In genomic region chr16:17215306-17215705, GRCh38 we compare ENCODE assay signal across 24 cellular contexts.
A peak's percentile ranks its signal among the peaks of the same experiment; 100 is the strongest.
DNase-seq lines count a peak whose midpoint lies in the region; ATAC-seq and TF ChIP-seq lines count a peak whose summit lies in the region.
"Had no signal": no experiment of that assay in that cellular context is flagged by ENCODE, and none has a peak within 500 bp of the region (broad histone marks: within the 10 kb centered on the region; RNA-seq: fewer than 3 reads in every experiment).

No MANE protein-coding gene starts in this region.

- POLR2A ChIA-PET in activated naive CD8-positive, alpha-beta T cell treated with anti-CD3 and anti-CD28 coated beads, Interleukin-2, amount 10 ng/mL, durations not matched to agents 7 days and 5 days (lab: Charles Lee): no interaction called here

- no peak for DNase-seq in activated naive CD8-positive, alpha-beta T cell treated with anti-CD3 and anti-CD28 coated beads, Interleukin-2, amount 10 ng/mL, durations not matched to agents 7 days and 5 days
- no peak for DNase-seq in activated naive CD8-positive, alpha-beta T cell treated with anti-CD3 and anti-CD28 coated beads, Interleukin-2, amount 50 U/mL, for 24 hours
- DNase-seq in GM23338 (ENCODE audit: low spot score) (no peak), T-helper 17 cell (no peak), MV-4-11 (lab: John Stamatoyannopoulos, UW) (no peak)
- no peak for DNase-seq in stimulated activated naive B cell treated with anti-CD40 and anti-IgM and Interleukin-4, amounts not matched to agents 10 μg/mL and 1 μg/mL and 100 μg/mL, for 72 hours
- DNase-seq: 8988T; ACHN; BE2C; C1 segment of cervical spinal cord; CD4-positive, alpha-beta memory T cell; CD4-positive, CD25-positive, alpha-beta regulatory T cell; CD8-positive, alpha-beta memory T cell; COR-L47; DMS 273 treated with DMSO at 0.1 percent for 48 hours; DMS153; DMS53; DMS79; DND-41; EL; GDM1 had no signal

- peaks cover 3% of the 10 kb centered on the region; the same call in 1 of the 2 replicates for H3K79me2 ChIP-seq in GM23338 (replicated peaks; ENCODE audit: insufficient read depth)

- H3K27ac ChIP-seq in GM23338 (ENCODE audit: low read depth): no peak overlapping the region
- H3K27ac ChIP-seq: BLaER1 had no signal

- no peak for TF ChIP-seq CTCF in GM23338 (conservative IDR thresholded peaks at IDR 0.05; ENCODE audit: low read depth in 2 of 2)

- H3K4me1 ChIP-seq in GM23338 (ENCODE audit: insufficient read depth): peaks cover 8% of the 10 kb centered on the region
- H3K4me1 ChIP-seq: BE2C had no signal

- H4K20me1 ChIP-seq in GM23338 (replicated peaks; ENCODE audit: insufficient read depth): peaks cover 6% of the 10 kb centered on the region; the same call in 1 of the 2 replicates

- H3K27ac Mint-ChIP-seq in activated naive CD8-positive, alpha-beta T cell treated with anti-CD3 and anti-CD28 coated beads, Interleukin-2, amount 10 ng/mL, durations not matched to agents 7 days and 5 days: peak overlapping the region; percentile 3
- H3K27ac Mint-ChIP-seq in activated naive CD8-positive, alpha-beta T cell treated with anti-CD3 and anti-CD28 coated beads, Interleukin-2, amount 50 U/mL, for 24 hours: no peak overlapping the region
- H3K27ac Mint-ChIP-seq in GM23338 (peak overlapping the region; percentile 24; the same call in 1 of the 2 replicates), T-helper 17 cell (peak overlapping the region; percentile 1)
- H3K27ac Mint-ChIP-seq in stimulated activated naive B cell treated with anti-CD40 and anti-IgM and Interleukin-4, amounts not matched to agents 10 μg/mL and 1 μg/mL and 100 μg/mL, for 72 hours: no peak overlapping the region

- H3K4me3 Mint-ChIP-seq in activated naive CD8-positive, alpha-beta T cell treated with anti-CD3 and anti-CD28 coated beads, Interleukin-2, amount 10 ng/mL, durations not matched to agents 7 days and 5 days: no peak overlapping the region
- no peak overlapping the region for H3K4me3 Mint-ChIP-seq in activated naive CD8-positive, alpha-beta T cell treated with anti-CD3 and anti-CD28 coated beads, Interleukin-2, amount 50 U/mL, for 24 hours
- H3K4me3 Mint-ChIP-seq in GM23338: no peak overlapping the region
- H3K4me3 Mint-ChIP-seq in T-helper 17 cell: no peak overlapping the region
- H3K4me3 Mint-ChIP-seq in stimulated activated naive B cell treated with anti-CD40 and anti-IgM and Interleukin-4, amounts not matched to agents 10 μg/mL and 1 μg/mL and 100 μg/mL, for 72 hours: no peak overlapping the region
- H3K4me3 Mint-ChIP-seq: CD14-positive monocyte; CD4-positive, CD25-positive, alpha-beta regulatory T cell; CD8-positive, alpha-beta memory T cell had no signal

- H3K36me3 Mint-ChIP-seq in activated naive CD8-positive, alpha-beta T cell treated with anti-CD3 and anti-CD28 coated beads, Interleukin-2, amount 10 ng/mL, durations not matched to agents 7 days and 5 days: peaks cover 47% of the 10 kb centered on the region
- peaks cover 15% of the 10 kb centered on the region for H3K36me3 Mint-ChIP-seq in activated naive CD8-positive, alpha-beta T cell treated with anti-CD3 and anti-CD28 coated beads, Interleukin-2, amount 50 U/mL, for 24 hours (ENCODE audit: low read depth)
- H3K36me3 Mint-ChIP-seq in GM23338 (ENCODE audit: low read depth) (peaks cover 5% of the 10 kb centered on the region; the same call in 2 of the 3 replicates), T-helper 17 cell (ENCODE audit: low read depth) (no peaks in the 10 kb centered on the region)
- peaks cover 46 to 52% of the 10 kb centered on the region in 2 donors for H3K36me3 Mint-ChIP-seq in stimulated activated naive B cell treated with anti-CD40 and anti-IgM and Interleukin-4, amounts not matched to agents 10 μg/mL and 1 μg/mL and 100 μg/mL, for 72 hours

- peaks cover 38% of the 10 kb centered on the region for H3K4me1 Mint-ChIP-seq in activated naive CD8-positive, alpha-beta T cell treated with anti-CD3 and anti-CD28 coated beads, Interleukin-2, amount 10 ng/mL, durations not matched to agents 7 days and 5 days
- H3K4me1 Mint-ChIP-seq in activated naive CD8-positive, alpha-beta T cell treated with anti-CD3 and anti-CD28 coated beads, Interleukin-2, amount 50 U/mL, for 24 hours: peaks cover 16% of the 10 kb centered on the region
- H3K4me1 Mint-ChIP-seq in GM23338: peaks cover 21% of the 10 kb centered on the region
- peaks cover 7% of the 10 kb centered on the region for H3K4me1 Mint-ChIP-seq in T-helper 17 cell
- H3K4me1 Mint-ChIP-seq in stimulated activated naive B cell treated with anti-CD40 and anti-IgM and Interleukin-4, amounts not matched to agents 10 μg/mL and 1 μg/mL and 100 μg/mL, for 72 hours: peaks cover 22 to 54% of the 10 kb centered on the region in 2 donors
- H3K4me1 Mint-ChIP-seq: CD14-positive monocyte had no signal

- no peak overlapping the region for H2AFZ ChIP-seq in GM23338

- H3K4me2 ChIP-seq in GM23338: no peak overlapping the region
- H3K4me2 ChIP-seq: BLaER1 had no signal

- no peak overlapping the region for H3K4me3 ChIP-seq in GM23338
- H3K4me3 ChIP-seq: BLaER1, GM12878 had no signal

- no peaks in the 10 kb centered on the region for H3K27me3 Mint-ChIP-seq in activated naive CD8-positive, alpha-beta T cell treated with anti-CD3 and anti-CD28 coated beads, Interleukin-2, amount 10 ng/mL, durations not matched to agents 7 days and 5 days
- no peaks in the 10 kb centered on the region for H3K27me3 Mint-ChIP-seq in activated naive CD8-positive, alpha-beta T cell treated with anti-CD3 and anti-CD28 coated beads, Interleukin-2, amount 50 U/mL, for 24 hours
- H3K27me3 Mint-ChIP-seq in GM23338 (ENCODE audit: insufficient read depth, low read depth, poor library complexity) (peaks cover 6% of the 10 kb centered on the region), T-helper 17 cell (no peaks in the 10 kb centered on the region)
- H3K27me3 Mint-ChIP-seq in stimulated activated naive B cell treated with anti-CD40 and anti-IgM and Interleukin-4, amounts not matched to agents 10 μg/mL and 1 μg/mL and 100 μg/mL, for 72 hours: no peaks in the 10 kb centered on the region
- H3K27me3 Mint-ChIP-seq: CD4-positive, alpha-beta memory T cell; CD4-positive, CD25-positive, alpha-beta regulatory T cell; CD8-positive, alpha-beta memory T cell had no signal

- H3K36me3 ChIP-seq in GM23338 (ENCODE audit: insufficient read depth): no peaks in the 10 kb centered on the region
- H3K36me3 ChIP-seq: BE2C had no signal

- no peak for ATAC-seq in activated naive CD8-positive, alpha-beta T cell treated with anti-CD3 and anti-CD28 coated beads, Interleukin-2, amount 10 ng/mL, durations not matched to agents 7 days and 5 days (ENCODE audit: low read depth)
- ATAC-seq in activated naive CD8-positive, alpha-beta T cell treated with anti-CD3 and anti-CD28 coated beads, Interleukin-2, amount 50 U/mL, for 24 hours: no peak
- ATAC-seq in GM23338: no peak
- no peak for ATAC-seq in T-helper 17 cell
- no peak for ATAC-seq in stimulated activated naive B cell treated with anti-CD40 and anti-IgM and Interleukin-4, amounts not matched to agents 10 μg/mL and 1 μg/mL and 100 μg/mL, for 72 hours (replicated peaks)
- ATAC-seq: GM12878 had no signal

- peaks cover 4% of the 10 kb centered on the region for H3K9me3 Mint-ChIP-seq in activated naive CD8-positive, alpha-beta T cell treated with anti-CD3 and anti-CD28 coated beads, Interleukin-2, amount 10 ng/mL, durations not matched to agents 7 days and 5 days
- H3K9me3 Mint-ChIP-seq in activated naive CD8-positive, alpha-beta T cell treated with anti-CD3 and anti-CD28 coated beads, Interleukin-2, amount 50 U/mL, for 24 hours: peaks cover 10% of the 10 kb centered on the region
- no peaks in the 10 kb centered on the region; the same call in 2 of the 3 replicates for H3K9me3 Mint-ChIP-seq in GM23338
- peaks cover 0 to 3% of the 10 kb centered on the region in 2 donors for H3K9me3 Mint-ChIP-seq in stimulated activated naive B cell treated with anti-CD40 and anti-IgM and Interleukin-4, amounts not matched to agents 10 μg/mL and 1 μg/mL and 100 μg/mL, for 72 hours

- no peaks in the 10 kb centered on the region for H3K9me2 ChIP-seq in GM23338 (ENCODE audit: insufficient read depth)

- H3F3A ChIP-seq in GM23338 (replicated peaks; ENCODE audit: low read depth): no peaks in the 10 kb centered on the region

- H3K9me3 ChIP-seq in T-helper 17 cell (ENCODE audit: control insufficient read depth, low read length, poor library complexity, severe bottlenecking): no peaks in the 10 kb centered on the region
- H3K9me3 ChIP-seq: BE2C had no signal

- no peaks in the 10 kb centered on the region for H3K27me3 ChIP-seq in GM23338 (ENCODE audit: insufficient read depth)
- H3K27me3 ChIP-seq: BE2C, BLaER1 had no signal

TF ChIP-seq in GM23338, 12 proteins besides CTCF, POLR2A, EP300 and RAD21 (continues in another document):
- TF ChIP-seq ETS1 (IDR thresholded peaks at IDR 0.05): no peak
- TF ChIP-seq EZH2 (IDR thresholded peaks at IDR 0.05; ENCODE audit: low read depth, unreplicated experiment): no peak
- TF ChIP-seq POLR2AphosphoS5 (IDR thresholded peaks at IDR 0.05; ENCODE audit: low read depth): no peak
- TF ChIP-seq ZNF114 (CRISPR knock-in tag; IDR thresholded peaks at IDR 0.05): no peak
- no peak for TF ChIP-seq NANOG (IDR thresholded peaks at IDR 0.05; ENCODE audit: borderline replicate concordance)

Comparison
In these comparisons a context has a peak if more than half of its experiments do, and no peak if none do; other contexts are left out.
1. H3K27ac Mint-ChIP-seq: peak in activated naive CD8-positive, alpha-beta T cell treated with anti-CD3 and anti-CD28 coated beads, Interleukin-2, amount 10 ng/mL, durations not matched to agents 7 days and 5 days (single experiment), GM23338 (single experiment) and T-helper 17 cell (single experiment); none in activated naive CD8-positive, alpha-beta T cell treated with anti-CD3 and anti-CD28 coated beads, Interleukin-2, amount 50 U/mL, for 24 hours (single experiment) and stimulated activated naive B cell treated with anti-CD40 and anti-IgM and Interleukin-4, amounts not matched to agents 10 μg/mL and 1 μg/mL and 100 μg/mL, for 72 hours (single experiment).